Comparison of ENCODE assay signal across 1 cellular context in the genomic region with DNA sequence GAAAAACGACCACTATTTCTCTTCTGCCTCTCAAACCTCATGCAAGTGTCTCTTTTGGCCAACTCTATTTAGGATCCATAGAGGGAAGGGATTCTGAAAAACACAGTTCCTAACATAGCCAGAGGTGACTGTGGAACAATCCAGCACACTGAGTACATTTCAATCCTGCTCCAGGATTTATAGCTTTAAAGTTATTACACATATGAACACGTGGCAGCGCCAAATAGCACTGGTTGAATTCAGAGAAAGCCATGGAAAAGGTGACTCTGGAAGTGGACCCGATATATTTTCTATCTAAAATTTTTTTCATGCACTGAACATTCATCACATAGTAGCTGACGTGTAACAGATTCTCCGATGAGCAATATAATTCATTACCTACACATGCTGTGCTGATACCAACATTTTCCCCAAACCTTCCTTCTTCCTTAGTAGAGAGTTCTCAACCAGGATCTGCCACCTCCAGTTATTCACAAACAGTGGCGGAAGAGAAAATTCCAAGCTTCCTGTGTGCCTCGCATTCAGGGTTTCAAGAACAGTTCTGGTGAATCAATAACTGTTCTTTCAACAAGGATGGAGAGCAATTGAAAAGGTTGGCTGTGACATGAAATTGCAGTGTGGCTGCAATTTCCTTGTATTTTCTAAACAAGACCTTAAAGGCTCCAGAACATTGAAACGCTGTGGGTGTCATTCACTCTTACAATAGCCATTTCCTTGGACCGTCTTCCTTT.
TF ChIP-seq lines count a peak whose summit lies in the region.

No MANE protein-coding gene starts in this region.

TF ChIP-seq in HepG2, 621 proteins besides CTCF, POLR2A, EP300 and RAD21 (continued from another document):
- 0 out of 2 replicates have a peak, but pooled peaks have one; percentile 7 for TF ChIP-seq TFDP1 (CRISPR knock-in tag; IDR thresholded peaks at IDR 0.05; ENCODE audit: borderline replicate concordance)
- no peak for TF ChIP-seq ZMYM3 (CRISPR knock-in tag; IDR thresholded peaks at IDR 0.05)
- no peak for TF ChIP-seq SMAD9 (CRISPR knock-in tag; IDR thresholded peaks at IDR 0.05)
- TF ChIP-seq ZNF282 (IDR thresholded peaks at IDR 0.05; ENCODE audit: partially characterized antibody) = no peak
- TF ChIP-seq ZNF644 (CRISPR knock-in tag; IDR thresholded peaks at IDR 0.05; ENCODE audit: low read depth) = 0 out of 2 replicates have a peak, but pooled peaks have one; percentile 29
- no peak for TF ChIP-seq SNRNP70 (IDR thresholded peaks at IDR 0.05; ENCODE audit: low read depth, low read length)
- TF ChIP-seq FOXP1 (IDR thresholded peaks at IDR 0.05) = no peak
- peak; percentile 4; the same call in 1 of the 2 replicates for TF ChIP-seq FOXP1 (CRISPR knock-in tag; IDR thresholded peaks at IDR 0.05)
- no peak for TF ChIP-seq MED8 (CRISPR knock-in tag; IDR thresholded peaks at IDR 0.05; ENCODE audit: insufficient replicate concordance)
- TF ChIP-seq ZSCAN5A (CRISPR knock-in tag; IDR thresholded peaks at IDR 0.05; ENCODE audit: borderline replicate concordance) = 0 out of 2 replicates have a peak, but pooled peaks have one; percentile 19
- TF ChIP-seq RXRB (CRISPR knock-in tag; IDR thresholded peaks at IDR 0.05; ENCODE audit: borderline replicate concordance) = 0 out of 2 replicates have a peak, but pooled peaks have one; percentile 39
- TF ChIP-seq ELF3 (CRISPR knock-in tag; IDR thresholded peaks at IDR 0.05) = peak; percentile 79
- no peak for TF ChIP-seq SNAI1 (CRISPR knock-in tag; IDR thresholded peaks at IDR 0.05; ENCODE audit: borderline replicate concordance)
- TF ChIP-seq ZBTB26 (CRISPR knock-in tag; IDR thresholded peaks at IDR 0.05; ENCODE audit: borderline replicate concordance) = no peak
- 0 out of 2 replicates have a peak, but pooled peaks have one; percentile 19 for TF ChIP-seq CEBPG (CRISPR knock-in tag; IDR thresholded peaks at IDR 0.05)
